In genomic region chr17:3801043-3801746, GRCh38 we compare ENCODE assay signal across 1 cellular context.
TF ChIP-seq lines count a peak whose summit lies in the region.

ITGAE (minus strand) TSS chr17:3801188; CDS start chr17:3801144, 44 bp downstream.

TF ChIP-seq in H1, 55 proteins besides CTCF, POLR2A, EP300 and RAD21 (continued from another document):
- no peak for TF ChIP-seq CBX8 (IDR thresholded peaks at IDR 0.05; ENCODE audit: borderline replicate concordance, low read depth, low read length)
- no peak for TF ChIP-seq TAF1 (IDR thresholded peaks at IDR 0.05; ENCODE audit: low read depth, low read length)
- no peak for TF ChIP-seq SP2 (IDR thresholded peaks at IDR 0.05; ENCODE audit: low read length)
